ENCODE assay signal across 16 cellular contexts in genomic region chr7:29329686-29330085, GRCh38.
A peak's percentile ranks its signal among the peaks of the same experiment; 100 is the strongest.
DNase-seq lines count a peak whose midpoint lies in the region; ATAC-seq, FAIRE-seq and TF ChIP-seq lines count a peak whose summit lies in the region.
"Had no signal": no experiment of that assay in that cellular context is flagged by ENCODE, and none has a peak within 500 bp of the region (broad histone marks: within the 10 kb centered on the region; RNA-seq: fewer than 3 reads in every experiment).

No MANE protein-coding gene starts in this region.

- peaks cover 11% of the 10 kb centered on the region; the same call in 1 of the 2 replicates for H3F3A ChIP-seq in GM23248 (ENCODE audit: insufficient read depth)

- H3K4me3 ChIP-seq in A673 (ENCODE audit: low read depth, low read length, poor library complexity, severe bottlenecking) = no peak overlapping the region
- no peak overlapping the region for H3K4me3 ChIP-seq in GM23248
- no peak overlapping the region for H3K4me3 ChIP-seq in RWPE2 (ENCODE audit: severe bottlenecking)
- no peak overlapping the region for H3K4me3 ChIP-seq in small intestine (ENCODE audit: low read depth in 1 of 2, low read length in 2 of 2)

- intact Hi-C loops in A673 (cut with micrococcal nuclease; ENCODE audit: unreplicated experiment) = no loop called here

- peaks cover 18% of the 10 kb centered on the region for H3K9me3 Mint-ChIP-seq in glutamatergic neuron (ENCODE audit: unreplicated experiment)
- H3K9me3 Mint-ChIP-seq: CD8-positive, alpha-beta memory T cell had no signal

- ATAC-seq in RWPE2 (ENCODE audit: low read depth) = no peak
- ATAC-seq in left lobe of liver = no peak
- ATAC-seq: Panc1 had no signal

- peak overlapping the region; percentile 0 for H3K4me2 ChIP-seq in GM23248 (ENCODE audit: unreplicated experiment)

- no peaks in the 10 kb centered on the region for H3K27me3 ChIP-seq in A673 (replicated peaks; ENCODE audit: insufficient read depth, low read depth, low read length, poor library complexity)
- no peaks in the 10 kb centered on the region for H3K27me3 ChIP-seq in GM23248 (replicated peaks; ENCODE audit: insufficient read depth)
- H3K27me3 ChIP-seq in RWPE2 (ENCODE audit: insufficient read depth, poor library complexity, severe bottlenecking) = no peaks in the 10 kb centered on the region
- H3K27me3 ChIP-seq in small intestine (ENCODE audit: control insufficient read depth in 2 of 2, insufficient read depth in 2 of 2, low read length in 2 of 2) = no peaks in the 10 kb centered on the region

- no peaks in the 10 kb centered on the region for H3K9me2 ChIP-seq in GM23248 (ENCODE audit: insufficient read depth)

- no peaks in the 10 kb centered on the region for H3K79me2 ChIP-seq in GM23248 (ENCODE audit: insufficient read depth)

- H2AFZ ChIP-seq in GM23248 = peak overlapping the region; percentile 53

- H3K27ac ChIP-seq in A673 (ENCODE audit: low read depth, low read length, poor library complexity, severe bottlenecking) (peak overlapping the region; percentile 72), GM23248 (no peak overlapping the region), RWPE2 (ENCODE audit: poor library complexity, severe bottlenecking) (peak overlapping the region; percentile 68), small intestine (ENCODE audit: low read depth in 1 of 2, low read length in 1 of 2) (no peak overlapping the region), substantia nigra (ENCODE audit: low read depth, low read length, poor library complexity, severe bottlenecking) (no peak overlapping the region)

- peak overlapping the region; percentile 16 for H3K4me3 Mint-ChIP-seq in glutamatergic neuron (ENCODE audit: unreplicated experiment)

- no peaks in the 10 kb centered on the region for H3K36me3 Mint-ChIP-seq in glutamatergic neuron (ENCODE audit: unreplicated experiment)

- H3K36me3 ChIP-seq in A673 (ENCODE audit: insufficient read depth, low read length, poor library complexity, severe bottlenecking) (no peaks in the 10 kb centered on the region), GM23248 (ENCODE audit: low read depth) (no peaks in the 10 kb centered on the region), RWPE2 (ENCODE audit: low read depth) (no peaks in the 10 kb centered on the region), small intestine (ENCODE audit: control insufficient read depth in 2 of 2, insufficient read depth in 2 of 2, low read length in 2 of 2) (no peaks in the 10 kb centered on the region)

- 54 to 55% methylated on average over 3 of the region's 3 CpGs for WGBS in GM23248 (ENCODE audit: low coverage in 1 of 2, low lambda C conversion rate in 2 of 2, missing lambda C conversion rate in 2 of 2), 2 experiments
- WGBS in small intestine, 3 donors = 60 to 84% (median 72%) methylated on average over 3 of the region's 3 CpGs

- TF ChIP-seq CTCF in A673 (conservative IDR thresholded peaks at IDR 0.05; ENCODE audit: low read depth, low read length) (no peak), RWPE2 (IDR thresholded peaks at IDR 0.05; ENCODE audit: poor library complexity, severe bottlenecking) (no peak), glutamatergic neuron (IDR thresholded peaks at IDR 0.05; ENCODE audit: partially characterized antibody, unreplicated experiment) (no peak)

- H3K4me1 ChIP-seq in A673 (ENCODE audit: insufficient read depth, low read length, poor library complexity, severe bottlenecking) = peaks cover 77% of the 10 kb centered on the region
- H3K4me1 ChIP-seq in GM23248 (ENCODE audit: insufficient read depth) = peaks cover 22% of the 10 kb centered on the region
- H3K4me1 ChIP-seq in RWPE2 (ENCODE audit: insufficient read depth, poor library complexity, severe bottlenecking) = peaks cover 20% of the 10 kb centered on the region
- H3K4me1 ChIP-seq in small intestine (ENCODE audit: control insufficient read depth in 2 of 2, insufficient read depth in 1 of 2, low read depth in 1 of 2, low read length in 1 of 2) = peaks cover 0 to 5% of the 10 kb centered on the region in 2 donors

- DNase-seq in A673 (ENCODE audit: low spot score) (no peak), GM23248 (no peak), RWPE2 (ENCODE audit: low spot score) (no peak), glutamatergic neuron (no peak), small intestine (no peak), NCI-H526 (lab: John Stamatoyannopoulos, UW) (no peak), substantia nigra (lab: John Stamatoyannopoulos, UW) (no peak), left lobe of liver (ENCODE audit: low spot score) (no peak)
- DNase-seq: CD8-positive, alpha-beta memory T cell; Kasumi-1; NCI-H1092; NCI-H345; NK-92 treated with Interleukin-12 subunit alpha and Interleukin-12 subunit beta, amount 100 ng/mL, for 24 hours; SHP77 had no signal

- no peak for FAIRE-seq in small intestine (lab: Jason Lieb, UNC)
- FAIRE-seq: A204.1 had no signal

- CTCF ChIA-PET in A673 (lab: Charles Lee) = no interaction called here

- H3K4me1 Mint-ChIP-seq in glutamatergic neuron (ENCODE audit: low read depth, unreplicated experiment) = peaks cover 63% of the 10 kb centered on the region

- no TSS peak for BruUV-seq in A673 (replicated peaks; lab: Mats Ljungman, UMichigan)

- no peaks in the 10 kb centered on the region for H4K20me1 ChIP-seq in GM23248 (ENCODE audit: insufficient read depth)

- POLR2A ChIA-PET in A673 (lab: Charles Lee; ENCODE audit: low non-redundant PET) = no interaction called here

- H3K9me3 ChIP-seq in A673 (ENCODE audit: low read depth, low read length, poor library complexity, severe bottlenecking) (no peaks in the 10 kb centered on the region), GM23248 (ENCODE audit: low read depth) (no peaks in the 10 kb centered on the region), RWPE2 (ENCODE audit: severe bottlenecking) (no peaks in the 10 kb centered on the region), small intestine (ENCODE audit: control insufficient read depth, low read depth) (no peaks in the 10 kb centered on the region)

- peak overlapping the region; percentile 96 for H3K27ac Mint-ChIP-seq in glutamatergic neuron (ENCODE audit: unreplicated experiment)

- no peak overlapping the region for H3K9ac ChIP-seq in GM23248

- peaks cover 3% of the 10 kb centered on the region for H3K27me3 Mint-ChIP-seq in glutamatergic neuron (ENCODE audit: unreplicated experiment)

- in situ Hi-C loops in GM23248 (cut with MboI) = no loop called here

Comparison
In these comparisons a context has a peak if more than half of its experiments do, and no peak if none do; other contexts are left out.
1. H3K27ac ChIP-seq: peak in A673 (single experiment) and RWPE2 (single experiment); none in GM23248 (single experiment), small intestine (0 of 2) and substantia nigra (single experiment).